Comparison of ENCODE assay signal across 8 cellular contexts in the genomic region with DNA sequence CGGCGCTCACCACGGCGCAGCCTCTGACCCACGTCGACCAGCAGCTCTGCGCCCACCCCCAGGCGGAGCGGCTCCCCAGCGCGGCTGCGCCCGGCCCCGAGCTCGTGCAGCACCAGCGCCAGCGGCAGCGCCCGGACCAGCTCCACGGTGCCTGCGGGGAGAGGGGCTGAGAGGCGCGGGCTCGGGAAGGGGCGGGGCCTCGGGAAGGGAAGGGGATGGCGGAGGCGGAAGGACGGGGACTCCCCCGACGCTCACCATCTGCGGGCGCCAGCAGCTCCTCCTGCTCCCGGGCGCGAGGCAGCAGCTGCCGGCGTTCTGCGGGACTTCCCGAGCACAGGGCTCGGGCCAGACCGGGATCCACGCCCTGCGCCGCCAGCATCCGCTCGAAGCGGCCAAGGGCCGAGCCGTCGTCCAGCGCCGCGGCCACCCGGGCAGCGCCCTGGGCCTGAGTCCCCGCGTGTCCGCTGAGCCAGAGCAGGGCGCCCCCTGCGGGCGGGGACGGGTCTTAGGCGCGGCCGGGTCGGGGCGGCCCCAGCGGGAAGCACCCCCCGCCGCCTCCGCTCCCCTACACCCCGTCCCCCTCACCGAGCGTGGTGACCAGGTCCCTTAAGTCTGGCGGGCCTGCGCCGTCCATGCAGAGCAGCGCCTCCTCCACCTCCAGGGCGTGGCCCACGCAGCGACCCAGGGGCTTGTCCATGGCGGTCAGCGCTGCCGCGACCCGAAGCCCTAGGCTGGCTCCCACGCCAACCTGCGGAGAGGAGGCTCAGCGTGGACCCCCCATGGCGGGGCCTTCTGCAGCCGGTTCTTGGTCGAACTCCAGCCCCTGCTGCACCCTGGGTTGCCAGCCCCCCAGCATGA. TPM values are rescaled to one million over a fixed set of nuclear protein-coding genes. Genes with fewer than 3 reads are reported as not detected.
DNase-seq lines count a peak whose midpoint lies in the region; ATAC-seq and TF ChIP-seq lines count a peak whose summit lies in the region.

No MANE protein-coding gene starts in this region.

- no peaks in the 10 kb centered on the region for H3K9me3 ChIP-seq in ectodermal cell (ENCODE audit: control insufficient read depth, low read length)

- CTCF ChIA-PET in activated CD8-positive, alpha-beta T cell treated with anti-CD3 and anti-CD28 coated beads for 36 hours (lab: Charles Lee): interaction anchor here (0.8 to 4.3 kb wide), 44 partner anchors 9 to 564 kb away, joined by 3 to 80 read pairs (median 5); partner anchors contain the start of genes ARSA, CHKB, HDAC10 and KLHDC7B

- H3K36me3 ChIP-seq in ectodermal cell (ENCODE audit: control insufficient read depth, insufficient read depth, low read length): peaks cover 18% of the 10 kb centered on the region

- WGBS in ectodermal cell, 2 experiments: 1% methylated on average over 93 of the region's 93 CpGs

- peak overlapping the region; percentile 92 for H3K27ac ChIP-seq in ectodermal cell (ENCODE audit: insufficient read depth, low read depth, low read length, poor library complexity, severe bottlenecking)

- intact Hi-C loops in activated CD8-positive, alpha-beta T cell treated with anti-CD3 and anti-CD28 coated beads for 36 hours (cut with micrococcal nuclease): loop anchor here (5.0 kb wide), 1 partner anchor 56 kb away; the partner anchor contains the start of gene CHKB

- POLR2A ChIA-PET in activated CD8-positive, alpha-beta T cell treated with anti-CD3 and anti-CD28 coated beads for 36 hours (lab: Charles Lee): interaction anchor here (0.7 to 6.7 kb wide), 39 partner anchors 10 to 336 kb away, joined by 3 to 175 read pairs (median 5); partner anchors contain the start of genes ADM2, ARSA, CHKB and CPT1B

- H3K27ac Mint-ChIP-seq in activated CD8-positive, alpha-beta T cell treated with anti-CD3 and anti-CD28 coated beads for 36 hours: peak overlapping the region; percentile 88

- H3K4me3 Mint-ChIP-seq in activated CD8-positive, alpha-beta T cell treated with anti-CD3 and anti-CD28 coated beads for 36 hours: peak overlapping the region; percentile 94

- H3K4me1 Mint-ChIP-seq in activated CD8-positive, alpha-beta T cell treated with anti-CD3 and anti-CD28 coated beads for 36 hours (ENCODE audit: low read depth): peaks cover 25% of the 10 kb centered on the region

- peak overlapping the region; percentile 84 for H3K4me3 ChIP-seq in ectodermal cell (ENCODE audit: insufficient read depth, low read depth, low read length)

- peaks cover 18% of the 10 kb centered on the region for H3K4me1 ChIP-seq in ectodermal cell (ENCODE audit: control insufficient read depth, insufficient read depth, low read length)

- peak; percentile 21 for ATAC-seq in GM18867 (IDR thresholded peaks at IDR 0.05; ENCODE audit: unreplicated experiment)
- ATAC-seq in HG03097 (IDR thresholded peaks at IDR 0.05; ENCODE audit: low FRiP score, unreplicated experiment): peak; percentile 27
- ATAC-seq in activated CD8-positive, alpha-beta T cell treated with anti-CD3 and anti-CD28 coated beads for 36 hours: peak; percentile 52

- peak; percentile 89 for TF ChIP-seq CTCF in activated CD8-positive, alpha-beta T cell treated with anti-CD3 and anti-CD28 coated beads for 36 hours (IDR thresholded peaks at IDR 0.05)

- DNase-seq in AG20443 (ENCODE audit: low spot score): peak; percentile 74
- DNase-seq in NCI-H526 treated with DMSO at 0.1 percent for 48 hours (lab: John Stamatoyannopoulos, UW): peak; percentile 66
- peak; percentile 90 for DNase-seq in activated CD8-positive, alpha-beta T cell treated with anti-CD3 and anti-CD28 coated beads for 36 hours
- DNase-seq in lung microvascular endothelial cell (ENCODE audit: low read depth in 2 of 2): peak; percentile 81 to 85
- DNase-seq in stimulated activated CD8-positive, alpha-beta memory T cell treated with anti-CD3 and anti-CD28 coated beads, Interleukin-12 subunit alpha, Interleukin-12 subunit beta, amount 100 ng/mL, for 24 hours (ENCODE audit: extremely low read depth): peak; percentile 64

- H3K9me3 Mint-ChIP-seq in activated CD8-positive, alpha-beta T cell treated with anti-CD3 and anti-CD28 coated beads for 36 hours: no peaks in the 10 kb centered on the region

- H3K36me3 Mint-ChIP-seq in activated CD8-positive, alpha-beta T cell treated with anti-CD3 and anti-CD28 coated beads for 36 hours (ENCODE audit: low read depth): peaks cover 26% of the 10 kb centered on the region

- peaks cover 47% of the 10 kb centered on the region for H3K27me3 ChIP-seq in ectodermal cell (ENCODE audit: control insufficient read depth, insufficient read depth, low read length, poor library complexity, severe bottlenecking)

- no peaks in the 10 kb centered on the region for H3K27me3 Mint-ChIP-seq in activated CD8-positive, alpha-beta T cell treated with anti-CD3 and anti-CD28 coated beads for 36 hours

RNA-seq across cellular contexts. Expression of gene SCO2, which starts 0.8 kb away (rescaled TPM):
- total RNA-seq in activated CD8-positive, alpha-beta T cell treated with anti-CD3 and anti-CD28 coated beads for 36 hours: 1 to 10 TPM in 1 of 2 experiments, not detected in 1; 2.7 TPM
- not detected for polyA plus RNA-seq in ectodermal cell (2013, experiment 1 of 4)
- polyA plus RNA-seq in ectodermal cell (2013, experiment 2 of 4): 0.36 TPM
- 0.69 TPM for polyA plus RNA-seq in ectodermal cell (2013, experiment 3 of 4)
- 2.1 TPM for polyA plus RNA-seq in ectodermal cell (2013, experiment 4 of 4)
- 1.3 and 2.4 TPM in 2 replicates for total RNA-seq in lung microvascular endothelial cell

RNA-seq across cellular contexts. Expression of gene TYMP, which starts 3.6 kb away (rescaled TPM):
- total RNA-seq in activated CD8-positive, alpha-beta T cell treated with anti-CD3 and anti-CD28 coated beads for 36 hours: 10 to 100 TPM; 24.2 to 24.7 TPM
- 0.39 TPM for polyA plus RNA-seq in ectodermal cell (2013, experiment 1 of 4)
- 0.36 TPM for polyA plus RNA-seq in ectodermal cell (2013, experiment 2 of 4)
- polyA plus RNA-seq in ectodermal cell (2013, experiment 3 of 4): 1.1 TPM
- 1.5 TPM for polyA plus RNA-seq in ectodermal cell (2013, experiment 4 of 4)
- total RNA-seq in lung microvascular endothelial cell: 8.9 and 19.8 TPM in 2 replicates

RNA-seq across cellular contexts. Expression of gene NCAPH2, which starts 18.2 kb away (rescaled TPM):
- total RNA-seq in activated CD8-positive, alpha-beta T cell treated with anti-CD3 and anti-CD28 coated beads for 36 hours: 100 to 1,000 TPM; 121 to 126 TPM
- 70.4 TPM for polyA plus RNA-seq in ectodermal cell (2013, experiment 1 of 4)
- 65.5 TPM for polyA plus RNA-seq in ectodermal cell (2013, experiment 2 of 4)
- 46.2 TPM for polyA plus RNA-seq in ectodermal cell (2013, experiment 3 of 4)
- polyA plus RNA-seq in ectodermal cell (2013, experiment 4 of 4): 43.7 TPM
- 14.5 and 17.0 TPM in 2 replicates for total RNA-seq in lung microvascular endothelial cell

RNA-seq across cellular contexts. Expression of gene LMF2, which starts 18.7 kb away (rescaled TPM):
- total RNA-seq in activated CD8-positive, alpha-beta T cell treated with anti-CD3 and anti-CD28 coated beads for 36 hours: 10 to 100 TPM; 48.0 to 48.8 TPM
- 48.2 TPM for polyA plus RNA-seq in ectodermal cell (2013, experiment 1 of 4)
- 45.3 TPM for polyA plus RNA-seq in ectodermal cell (2013, experiment 2 of 4)
- polyA plus RNA-seq in ectodermal cell (2013, experiment 3 of 4): 39.0 TPM
- 40.1 TPM for polyA plus RNA-seq in ectodermal cell (2013, experiment 4 of 4)
- 18.7 and 27.0 TPM in 2 replicates for total RNA-seq in lung microvascular endothelial cell

RNA-seq across cellular contexts. Expression of gene KLHDC7B, which starts 19.5 kb away (rescaled TPM):
- total RNA-seq in activated CD8-positive, alpha-beta T cell treated with anti-CD3 and anti-CD28 coated beads for 36 hours: 1 to 10 TPM; 5.8 to 6.8 TPM
- not detected for polyA plus RNA-seq in ectodermal cell (2013, experiment 1 of 4)
- polyA plus RNA-seq in ectodermal cell (2013, experiment 2 of 4): not detected
- not detected for polyA plus RNA-seq in ectodermal cell (2013, experiment 3 of 4)
- not detected for polyA plus RNA-seq in ectodermal cell (2013, experiment 4 of 4)
- total RNA-seq in lung microvascular endothelial cell: not detected in 2 replicates

Comparison
In these comparisons a context has a peak if more than half of its experiments do, and no peak if none do; other contexts are left out.
1. Peak in every context shown above with its lines: DNase-seq, ATAC-seq, H3K4me3 ChIP-seq and H3K27ac ChIP-seq.